In genomic region chr9:132945186-132946130, GRCh38 we compare ENCODE assay signal across 1 cellular context.
TF ChIP-seq lines count a peak whose summit lies in the region.

No MANE protein-coding gene starts in this region.

TF ChIP-seq in HepG2, 621 proteins besides CTCF, POLR2A, EP300 and RAD21:
- TF ChIP-seq SALL2 (CRISPR knock-in tag; IDR thresholded peaks at IDR 0.05) (no peak), ZNF501 (CRISPR knock-in tag; IDR thresholded peaks at IDR 0.05) (0 out of 2 replicates have a peak, but pooled peaks have one; percentile 8), ZNF556 (CRISPR knock-in tag; IDR thresholded peaks at IDR 0.05; ENCODE audit: borderline replicate concordance) (0 out of 2 replicates have a peak, but pooled peaks have one; percentile 41), SMAD1 (CRISPR knock-in tag; IDR thresholded peaks at IDR 0.05; ENCODE audit: borderline replicate concordance, low read depth) (no peak), ADNP (CRISPR knock-in tag; IDR thresholded peaks at IDR 0.05) (peak; percentile 93), PAXIP1 (CRISPR knock-in tag; conservative IDR thresholded peaks at IDR 0.05) (no peak), KMT2A (CRISPR knock-in tag; IDR thresholded peaks at IDR 0.05) (no peak), ZNF816 (CRISPR knock-in tag; IDR thresholded peaks at IDR 0.05; ENCODE audit: borderline replicate concordance) (no peak), ZNF33A (CRISPR knock-in tag; IDR thresholded peaks at IDR 0.05; ENCODE audit: borderline replicate concordance) (no peak), ZNF674 (CRISPR knock-in tag; IDR thresholded peaks at IDR 0.05; ENCODE audit: low read depth) (0 out of 2 replicates have a peak, but pooled peaks have one; percentile 39), ELF4 (CRISPR knock-in tag; IDR thresholded peaks at IDR 0.05; ENCODE audit: borderline replicate concordance) (no peak), MTF2 (CRISPR knock-in tag; IDR thresholded peaks at IDR 0.05; ENCODE audit: borderline replicate concordance) (no peak), RCOR2 (CRISPR knock-in tag; IDR thresholded peaks at IDR 0.05) (peak; percentile 73), SAP130 (CRISPR knock-in tag; IDR thresholded peaks at IDR 0.05; ENCODE audit: low read depth) (no peak), CHD4 (IDR thresholded peaks at IDR 0.05; ENCODE audit: borderline replicate concordance, low read length) (peak; percentile 97), IRF1 (CRISPR knock-in tag; IDR thresholded peaks at IDR 0.05; ENCODE audit: low read depth) (0 out of 2 replicates have a peak, but pooled peaks have one; percentile 15), MXD1 (CRISPR knock-in tag; IDR thresholded peaks at IDR 0.05) (no peak), ZNF609 (CRISPR knock-in tag; IDR thresholded peaks at IDR 0.05; ENCODE audit: borderline replicate concordance) (no peak), ZBTB7A (CRISPR knock-in tag; IDR thresholded peaks at IDR 0.05) (no peak), ZNF337 (CRISPR knock-in tag; IDR thresholded peaks at IDR 0.05; ENCODE audit: borderline replicate concordance, low read depth) (peak; percentile 69; the same call in 1 of the 2 replicates), E2F5 (CRISPR knock-in tag; conservative IDR thresholded peaks at IDR 0.05) (no peak), ZSCAN9 (CRISPR knock-in tag; IDR thresholded peaks at IDR 0.05; ENCODE audit: borderline replicate concordance) (no peak), ZMYM3 (CRISPR knock-in tag; IDR thresholded peaks at IDR 0.05) (peak; percentile 99), ZC3H4 (CRISPR knock-in tag; IDR thresholded peaks at IDR 0.05; ENCODE audit: borderline replicate concordance) (0 out of 2 replicates have a peak, but pooled peaks have one; percentile 57), ZSCAN25 (CRISPR knock-in tag; IDR thresholded peaks at IDR 0.05) (no peak), GTF3A (CRISPR knock-in tag; conservative IDR thresholded peaks at IDR 0.05) (no peak), KDM1A (CRISPR knock-in tag; IDR thresholded peaks at IDR 0.05) (peak; percentile 98), GRHL1 (CRISPR knock-in tag; conservative IDR thresholded peaks at IDR 0.05) (no peak), ZNF232 (CRISPR knock-in tag; IDR thresholded peaks at IDR 0.05; ENCODE audit: borderline replicate concordance) (no peak), MEIS1 (CRISPR knock-in tag; IDR thresholded peaks at IDR 0.05; ENCODE audit: borderline replicate concordance) (no peak), HDAC2 (CRISPR knock-in tag; IDR thresholded peaks at IDR 0.05) (peak; percentile 57; the same call in 1 of the 2 replicates), ZBTB1 (CRISPR knock-in tag; IDR thresholded peaks at IDR 0.05; ENCODE audit: borderline replicate concordance) (no peak), NR2F6 (IDR thresholded peaks at IDR 0.05) (no peak), NR2F6 (CRISPR knock-in tag; IDR thresholded peaks at IDR 0.05) (no peak), ZNF629 (CRISPR knock-in tag; conservative IDR thresholded peaks at IDR 0.05) (peak; percentile 99)
- TF ChIP-seq, protein P1, sequence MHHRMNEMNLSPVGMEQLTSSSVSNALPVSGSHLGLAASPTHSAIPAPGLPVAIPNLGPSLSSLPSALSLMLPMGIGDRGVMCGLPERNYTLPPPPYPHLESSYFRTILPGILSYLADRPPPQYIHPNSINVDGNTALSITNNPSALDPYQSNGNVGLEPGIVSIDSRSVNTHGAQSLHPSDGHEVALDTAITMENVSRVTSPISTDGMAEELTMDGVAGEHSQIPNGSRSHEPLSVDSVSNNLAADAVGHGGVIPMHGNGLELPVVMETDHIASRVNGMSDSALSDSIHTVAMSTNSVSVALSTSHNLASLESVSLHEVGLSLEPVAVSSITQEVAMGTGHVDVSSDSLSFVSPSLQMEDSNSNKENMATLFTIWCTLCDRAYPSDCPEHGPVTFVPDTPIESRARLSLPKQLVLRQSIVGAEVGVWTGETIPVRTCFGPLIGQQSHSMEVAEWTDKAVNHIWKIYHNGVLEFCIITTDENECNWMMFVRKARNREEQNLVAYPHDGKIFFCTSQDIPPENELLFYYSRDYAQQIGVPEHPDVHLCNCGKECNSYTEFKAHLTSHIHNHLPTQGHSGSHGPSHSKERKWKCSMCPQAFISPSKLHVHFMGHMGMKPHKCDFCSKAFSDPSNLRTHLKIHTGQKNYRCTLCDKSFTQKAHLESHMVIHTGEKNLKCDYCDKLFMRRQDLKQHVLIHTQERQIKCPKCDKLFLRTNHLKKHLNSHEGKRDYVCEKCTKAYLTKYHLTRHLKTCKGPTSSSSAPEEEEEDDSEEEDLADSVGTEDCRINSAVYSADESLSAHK (CRISPR knock-in tag; IDR thresholded peaks at IDR 0.05; ENCODE audit: borderline replicate concordance), result no peak
- TF ChIP-seq, protein P2, sequence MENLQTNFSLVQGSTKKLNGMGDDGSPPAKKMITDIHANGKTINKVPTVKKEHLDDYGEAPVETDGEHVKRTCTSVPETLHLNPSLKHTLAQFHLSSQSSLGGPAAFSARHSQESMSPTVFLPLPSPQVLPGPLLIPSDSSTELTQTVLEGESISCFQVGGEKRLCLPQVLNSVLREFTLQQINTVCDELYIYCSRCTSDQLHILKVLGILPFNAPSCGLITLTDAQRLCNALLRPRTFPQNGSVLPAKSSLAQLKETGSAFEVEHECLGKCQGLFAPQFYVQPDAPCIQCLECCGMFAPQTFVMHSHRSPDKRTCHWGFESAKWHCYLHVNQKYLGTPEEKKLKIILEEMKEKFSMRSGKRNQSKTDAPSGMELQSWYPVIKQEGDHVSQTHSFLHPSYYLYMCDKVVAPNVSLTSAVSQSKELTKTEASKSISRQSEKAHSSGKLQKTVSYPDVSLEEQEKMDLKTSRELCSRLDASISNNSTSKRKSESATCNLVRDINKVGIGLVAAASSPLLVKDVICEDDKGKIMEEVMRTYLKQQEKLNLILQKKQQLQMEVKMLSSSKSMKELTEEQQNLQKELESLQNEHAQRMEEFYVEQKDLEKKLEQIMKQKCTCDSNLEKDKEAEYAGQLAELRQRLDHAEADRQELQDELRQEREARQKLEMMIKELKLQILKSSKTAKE (CRISPR knock-in tag; IDR thresholded peaks at IDR 0.05; ENCODE audit: borderline replicate concordance), result no peak
- TF ChIP-seq, protein P3, sequence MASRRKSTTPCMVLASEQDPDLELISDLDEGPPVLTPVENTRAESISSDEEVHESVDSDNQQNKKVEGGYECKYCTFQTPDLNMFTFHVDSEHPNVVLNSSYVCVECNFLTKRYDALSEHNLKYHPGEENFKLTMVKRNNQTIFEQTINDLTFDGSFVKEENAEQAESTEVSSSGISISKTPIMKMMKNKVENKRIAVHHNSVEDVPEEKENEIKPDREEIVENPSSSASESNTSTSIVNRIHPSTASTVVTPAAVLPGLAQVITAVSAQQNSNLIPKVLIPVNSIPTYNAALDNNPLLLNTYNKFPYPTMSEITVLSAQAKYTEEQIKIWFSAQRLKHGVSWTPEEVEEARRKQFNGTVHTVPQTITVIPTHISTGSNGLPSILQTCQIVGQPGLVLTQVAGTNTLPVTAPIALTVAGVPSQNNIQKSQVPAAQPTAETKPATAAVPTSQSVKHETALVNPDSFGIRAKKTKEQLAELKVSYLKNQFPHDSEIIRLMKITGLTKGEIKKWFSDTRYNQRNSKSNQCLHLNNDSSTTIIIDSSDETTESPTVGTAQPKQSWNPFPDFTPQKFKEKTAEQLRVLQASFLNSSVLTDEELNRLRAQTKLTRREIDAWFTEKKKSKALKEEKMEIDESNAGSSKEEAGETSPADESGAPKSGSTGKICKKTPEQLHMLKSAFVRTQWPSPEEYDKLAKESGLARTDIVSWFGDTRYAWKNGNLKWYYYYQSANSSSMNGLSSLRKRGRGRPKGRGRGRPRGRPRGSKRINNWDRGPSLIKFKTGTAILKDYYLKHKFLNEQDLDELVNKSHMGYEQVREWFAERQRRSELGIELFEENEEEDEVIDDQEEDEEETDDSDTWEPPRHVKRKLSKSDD (CRISPR knock-in tag; IDR thresholded peaks at IDR 0.05; ENCODE audit: low read depth), result no peak
